In the genomic region with DNA sequence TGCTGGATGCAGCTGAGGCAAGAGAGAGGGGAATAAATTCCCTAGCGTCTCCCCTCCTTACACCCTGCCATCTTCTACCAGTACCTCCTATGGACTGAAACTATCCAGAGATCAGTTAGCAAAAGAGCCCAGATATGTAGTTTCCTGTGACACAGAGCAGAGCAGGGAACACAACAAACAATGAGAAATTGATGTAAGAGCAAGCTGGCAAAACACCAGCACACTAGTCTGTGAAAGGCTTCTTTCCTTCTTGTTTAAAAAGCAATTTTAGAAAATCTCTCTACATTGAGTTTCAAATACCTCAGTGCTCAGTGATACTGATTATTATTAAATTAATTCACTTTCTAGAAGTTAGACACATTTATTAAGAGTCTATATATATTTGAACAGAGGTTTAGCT, we compare ENCODE assay signal across 24 cellular contexts.
"Had no signal": no experiment of that assay in that cellular context is flagged by ENCODE, and none has a peak within 500 bp of the region (broad histone marks: within the 10 kb centered on the region; RNA-seq: fewer than 3 reads in every experiment).

No MANE protein-coding gene starts in this region.

- H3K4me3 ChIP-seq: left lung, lower lobe of right lung, pancreas, psoas muscle, right lobe of liver, skin epidermis, stomach, suprapubic skin, thoracic aorta, tibial nerve, uterus had no signal

- H3K36me3 ChIP-seq: left lung, lower lobe of right lung, pancreas, right lobe of liver, stomach, suprapubic skin, thoracic aorta, tibial nerve, uterus had no signal

- H3K27ac ChIP-seq: left lung, lower lobe of right lung, pancreas, psoas muscle, right lobe of liver, skin epidermis, stomach, suprapubic skin, thoracic aorta, tibial nerve, uterus had no signal

- H3K9me3 ChIP-seq: left lung, lower lobe of right lung, pancreas, right lobe of liver, suprapubic skin had no signal

- DNase-seq: immature natural killer cell; kidney; left colon; left lung; lower lobe of right lung; mammary epithelial cell; mesendoderm; naive thymus-derived CD8-positive, alpha-beta T cell; nucleus accumbens; pancreas; psoas muscle; right lobe of liver; stimulated activated CD4-positive, alpha-beta T cell treated with anti-CD3 and anti-CD28 coated beads, Interleukin-12 subunit alpha, Interleukin-12 subunit beta, amount 100 ng/mL, for 4 hours; stimulated activated CD4-positive, alpha-beta T cell treated with anti-CD3 and anti-CD28 coated beads, Interleukin-15, amount 100 ng/mL, for 24 hours; stimulated activated CD4-positive, alpha-beta T cell treated with anti-CD3 and anti-CD28 coated beads, Interleukin-2, amount 100 ng/mL, for 24 hours; stimulated activated CD4-positive, alpha-beta T cell treated with anti-CD3 and anti-CD28 coated beads, Interleukin-4, amount 100 ng/mL, for 1 hour; stimulated activated naive B cell treated with anti-CD40 and anti-IgM and Interleukin-4, amounts not matched to agents 10 μg/mL and 1 μg/mL and 100 μg/mL, for 72 hours; stimulated activated naive CD8-positive, alpha-beta T cell treated with anti-CD3 and anti-CD28 coated beads, Interleukin-15, Interleukin-2, amounts not matched to agents 100 U/mL and 50 U/mL, for 24 hours; stomach; uterus had no signal

- ATAC-seq: left colon; left lung; lower lobe of right lung; naive thymus-derived CD8-positive, alpha-beta T cell; pancreas; psoas muscle; right lobe of liver; stimulated activated naive B cell treated with anti-CD40 and anti-IgM and Interleukin-4, amounts not matched to agents 10 μg/mL and 1 μg/mL and 100 μg/mL, for 72 hours; stimulated activated naive CD8-positive, alpha-beta T cell treated with anti-CD3 and anti-CD28 coated beads, Interleukin-15, Interleukin-2, amounts not matched to agents 100 U/mL and 50 U/mL, for 24 hours had no signal

- H3K27me3 ChIP-seq: left lung, pancreas, right lobe of liver, stomach, suprapubic skin, tibial nerve, uterus had no signal

- H3K4me1 ChIP-seq: left lung, lower lobe of right lung, pancreas, psoas muscle, right lobe of liver, suprapubic skin, uterus had no signal
